Comparison of ENCODE assay signal across 23 cellular contexts in genomic region chr6:39870950-39871349, GRCh38.
A peak's percentile ranks its signal among the peaks of the same experiment; 100 is the strongest.
DNase-seq lines count a peak whose midpoint lies in the region; ATAC-seq, FAIRE-seq and TF ChIP-seq lines count a peak whose summit lies in the region.
"Had no signal": no experiment of that assay in that cellular context is flagged by ENCODE, and none has a peak within 500 bp of the region (broad histone marks: within the 10 kb centered on the region; RNA-seq: fewer than 3 reads in every experiment).

No MANE protein-coding gene starts in this region.

- no peak overlapping the region for H3K27ac Mint-ChIP-seq in activated CD4-positive, alpha-beta T cell treated with anti-CD3 and anti-CD28 coated beads for 36 hours
- H3K27ac Mint-ChIP-seq in H9 = no peak overlapping the region
- H3K27ac Mint-ChIP-seq: dendritic cell treated with granulocyte-macrophage colony-stimulating factor and Interleukin-4, amounts not matched to agents 40 ng/mL and 50 ng/mL, for 4 days; IgD-negative memory B cell; mesothelial cell of epicardium; nephron; type B pancreatic cell had no signal

- no peak overlapping the region for H2BK5ac ChIP-seq in H9 (ENCODE audit: insufficient read length, low read length)

- no peak overlapping the region for H3K56ac ChIP-seq in H9 (ENCODE audit: insufficient read length, low read depth, low read length)

- in situ Hi-C loops in K562 (cut with MboI) = loop anchor here (10.0 kb wide), 1 partner anchor 506 kb away; no protein-coding TSS in a partner anchor

- peak; percentile 33 to 65; a peak in 3 of 4 replicates for TF ChIP-seq RAD21 in K562 (CRISPR knock-in tag; conservative IDR thresholded peaks at IDR 0.05 in 1 of 2, IDR thresholded peaks at IDR 0.05 in 1 of 2)

- H4K91ac ChIP-seq in H9 (ENCODE audit: insufficient read length, low read depth, low read length) = no peak overlapping the region

- no peak overlapping the region for H3K23ac ChIP-seq in H9 (ENCODE audit: insufficient read length, low read depth, low read length)

- no peak overlapping the region for H3K27ac ChIP-seq in H9 (ENCODE audit: insufficient read length, low read depth, low read length)
- H3K27ac ChIP-seq in K562 (ENCODE audit: extremely low read depth, low read depth, low read length) = no peak overlapping the region
- H3K27ac ChIP-seq in osteoblast (ENCODE audit: low read depth, low read length) = no peak overlapping the region
- H3K27ac ChIP-seq: A549, BLaER1, left lung had no signal

- no peak overlapping the region for H2BK15ac ChIP-seq in H9 (ENCODE audit: low read depth, low read length)

- no peak overlapping the region for H4K8ac ChIP-seq in H9 (replicated peaks; ENCODE audit: insufficient read length, low read depth, low read length)

- H3K27me3 ChIP-seq in H9 (ENCODE audit: insufficient read depth, low read length) (no peaks in the 10 kb centered on the region), K562 (ENCODE audit: control insufficient read depth in 2 of 2, insufficient read depth in 2 of 2, low read length in 2 of 2) (peaks cover 0 to 4% of the 10 kb centered on the region in 2 experiments; a peak in 2 of 5 replicates), osteoblast (ENCODE audit: insufficient read depth, low read length) (no peaks in the 10 kb centered on the region)
- H3K27me3 ChIP-seq: BLaER1, left lung had no signal

- no peak overlapping the region for H2AFZ ChIP-seq in H9 (ENCODE audit: low read length)
- H2AFZ ChIP-seq in K562 (ENCODE audit: low read depth, low read length) = no peak overlapping the region
- H2AFZ ChIP-seq in osteoblast (ENCODE audit: low read length) = no peak overlapping the region

- no peak overlapping the region for H3K9ac ChIP-seq in H9 (ENCODE audit: extremely low read depth, insufficient read length, low read length)
- H3K9ac ChIP-seq in K562 (ENCODE audit: insufficient read depth in 1 of 2, low read depth in 2 of 2, low read length in 2 of 2) = no peak overlapping the region
- H3K9ac ChIP-seq: BLaER1 had no signal

- H3K4me3 ChIP-seq in K562 (no peak overlapping the region), osteoblast (ENCODE audit: insufficient read depth, low read length) (no peak overlapping the region)
- H3K4me3 ChIP-seq: A549, BLaER1, left lung had no signal

- no peak overlapping the region for H2AK5ac ChIP-seq in H9 (ENCODE audit: insufficient read length, low read length)

- no peaks in the 10 kb centered on the region for H3K9me1 ChIP-seq in K562 (ENCODE audit: control insufficient read depth, insufficient read depth, low read length)

- H3K79me2 ChIP-seq in H9 (ENCODE audit: insufficient read depth, low read length) (no peaks in the 10 kb centered on the region), K562 (ENCODE audit: control insufficient read depth, insufficient read depth, low read length) (no peaks in the 10 kb centered on the region), osteoblast (ENCODE audit: insufficient read depth, low read length) (no peaks in the 10 kb centered on the region)

- CTCF ChIA-PET in activated CD4-positive, alpha-beta T cell treated with anti-CD3 and anti-CD28 coated beads for 36 hours (lab: Charles Lee) = interaction anchor here (0.7 kb wide), 1 partner anchor 80 kb away, joined by 3 read pairs; no protein-coding TSS in a partner anchor
- CTCF ChIA-PET in K562 (lab: Yijun Ruan, JAX; ENCODE audit: low intra/inter-chr PET ratio) = interaction anchor here (0.6 kb wide), 1 partner anchor 575 kb away, joined by 3 read pairs; no protein-coding TSS in a partner anchor

- H3T11ph ChIP-seq in H9 (ENCODE audit: low read length) = no peak overlapping the region

- H3K18ac ChIP-seq in H9 (ENCODE audit: insufficient read length, low read depth, low read length) = no peak overlapping the region

- FAIRE-seq in K562 (lab: Jason Lieb, UNC) = no peak
- FAIRE-seq: A549, endothelial cell of umbilical vein had no signal

- no peaks in the 10 kb centered on the region for H3K36me3 ChIP-seq in K562 (ENCODE audit: control insufficient read depth, insufficient read depth, low read length)
- peaks cover 70% of the 10 kb centered on the region for H3K36me3 ChIP-seq in osteoblast (ENCODE audit: insufficient read depth, low read length)
- H3K36me3 ChIP-seq: BLaER1 had no signal

- H4K20me1 ChIP-seq in H9 (ENCODE audit: control insufficient read depth, insufficient read depth, insufficient read length) (no peaks in the 10 kb centered on the region), K562 (replicated peaks; ENCODE audit: control insufficient read depth, insufficient read depth, low read length) (no peaks in the 10 kb centered on the region; the same call in 1 of the 2 replicates), osteoblast (ENCODE audit: insufficient read depth, low read length) (no peaks in the 10 kb centered on the region)
- H4K20me1 ChIP-seq: BLaER1 had no signal

- TF ChIP-seq EP300 in K562 (IDR thresholded peaks at IDR 0.05; ENCODE audit: low read length) = no peak

- no peak overlapping the region for H3K4ac ChIP-seq in H9 (ENCODE audit: low read depth, low read length)

- ATAC-seq in activated CD4-positive, alpha-beta T cell treated with anti-CD3 and anti-CD28 coated beads for 36 hours = no peak
- ATAC-seq in K562 (peak; percentile 61), HG03469 (IDR thresholded peaks at IDR 0.05; ENCODE audit: unreplicated experiment) (no peak)
- ATAC-seq: A549, left lung, sciatic nerve had no signal

- no peak overlapping the region for H2BK20ac ChIP-seq in H9 (ENCODE audit: low read depth, low read length, poor library complexity, severe bottlenecking)

- no peak overlapping the region for H3K4me2 ChIP-seq in H9 (ENCODE audit: insufficient read depth, insufficient read length, low read length)
- H3K4me2 ChIP-seq in K562 (ENCODE audit: insufficient read depth, low read length) = no peak overlapping the region
- H3K4me2 ChIP-seq in osteoblast (ENCODE audit: insufficient read depth, low read length) = no peak overlapping the region
- H3K4me2 ChIP-seq: A549, BLaER1 had no signal

- no peaks in the 10 kb centered on the region for H3K36me3 Mint-ChIP-seq in activated CD4-positive, alpha-beta T cell treated with anti-CD3 and anti-CD28 coated beads for 36 hours (ENCODE audit: low read depth)
- peaks cover 0 to 1% (median 0%) of the 10 kb centered on the region in 3 experiments; a peak in 3 of 7 replicates for H3K36me3 Mint-ChIP-seq in H9 (ENCODE audit: insufficient read depth in 1 of 3, low read depth in 3 of 3)
- H3K36me3 Mint-ChIP-seq: IgD-negative memory B cell had no signal

- no peak overlapping the region for H2BK120ac ChIP-seq in H9 (ENCODE audit: low read depth, low read length, poor library complexity, severe bottlenecking)

- H3K27me3 Mint-ChIP-seq in activated CD4-positive, alpha-beta T cell treated with anti-CD3 and anti-CD28 coated beads for 36 hours = no peaks in the 10 kb centered on the region
- peaks cover 2% of the 10 kb centered on the region for H3K27me3 Mint-ChIP-seq in H9 (ENCODE audit: low read depth)
- H3K27me3 Mint-ChIP-seq: type B pancreatic cell had no signal

- TF ChIP-seq POLR2A in K562 (conservative IDR thresholded peaks at IDR 0.05) = no peak

- intact Hi-C loops in activated CD4-positive, alpha-beta T cell treated with anti-CD3 and anti-CD28 coated beads for 36 hours (cut with DNase I, micrococcal nuclease) = no loop called here
- intact Hi-C loops in K562 (cut with micrococcal nuclease) = no loop called here

- TF ChIP-seq CTCF in H9 (conservative IDR thresholded peaks at IDR 0.05) = peak; percentile 29; the same call in 2 of the 3 replicates
- peak; percentile 41 to 50 (median 48) for TF ChIP-seq CTCF in K562 (IDR thresholded peaks at IDR 0.05 in 2 of 3, conservative IDR thresholded peaks at IDR 0.05 in 1 of 3; ENCODE audit: insufficient read depth in 2 of 3, low read depth in 1 of 3, low read length in 3 of 3)
- TF ChIP-seq CTCF in osteoblast (IDR thresholded peaks at IDR 0.05; ENCODE audit: extremely low read depth, low read depth, low read length) = peak; percentile 37

- no peak overlapping the region for H4K5ac ChIP-seq in H9 (ENCODE audit: insufficient read length, low read depth, low read length)

- POLR2A ChIA-PET in activated CD4-positive, alpha-beta T cell treated with anti-CD3 and anti-CD28 coated beads for 36 hours (lab: Charles Lee) = no interaction called here
- POLR2A ChIA-PET in K562 (lab: Yijun Ruan, JAX) = no interaction called here

- no peak overlapping the region for H3K4me3 Mint-ChIP-seq in activated CD4-positive, alpha-beta T cell treated with anti-CD3 and anti-CD28 coated beads for 36 hours
- H3K4me3 Mint-ChIP-seq in H9 = no peak overlapping the region
- H3K4me3 Mint-ChIP-seq: dendritic cell treated with granulocyte-macrophage colony-stimulating factor and Interleukin-4, amounts not matched to agents 40 ng/mL and 50 ng/mL, for 4 days; IgD-negative memory B cell; mesothelial cell of epicardium; nephron; type B pancreatic cell had no signal

- H3K4me1 ChIP-seq in H9 (ENCODE audit: insufficient read depth, low read length) (no peaks in the 10 kb centered on the region), K562 (replicated peaks in 1 of 2; ENCODE audit: control insufficient read depth in 2 of 2, insufficient read depth in 2 of 2, low read length in 2 of 2) (no peaks in the 10 kb centered on the region), osteoblast (ENCODE audit: insufficient read depth, low read length) (no peaks in the 10 kb centered on the region)
- H3K4me1 ChIP-seq: A549, BLaER1, left lung had no signal

- no peaks in the 10 kb centered on the region for H3K4me1 Mint-ChIP-seq in activated CD4-positive, alpha-beta T cell treated with anti-CD3 and anti-CD28 coated beads for 36 hours
- H3K4me1 Mint-ChIP-seq in H9 = peaks cover 11% of the 10 kb centered on the region in 2 experiments
- H3K4me1 Mint-ChIP-seq: IgD-negative memory B cell, mesothelial cell of epicardium, nephron had no signal

- H3K23me2 ChIP-seq in H9 (ENCODE audit: insufficient read length, low read depth, low read length, poor library complexity, severe bottlenecking) = no peaks in the 10 kb centered on the region

- no peaks in the 10 kb centered on the region for H3K9me3 ChIP-seq in H9 (ENCODE audit: control insufficient read depth, low read depth, low read length)
- H3K9me3 ChIP-seq in K562 (replicated peaks; ENCODE audit: control insufficient read depth, insufficient read depth, low read depth, low read length) = no peaks in the 10 kb centered on the region
- H3K9me3 ChIP-seq in osteoblast (ENCODE audit: low read depth, low read length) = no peaks in the 10 kb centered on the region
- H3K9me3 ChIP-seq: A549, BLaER1, left lung had no signal

- no peaks in the 10 kb centered on the region for H3K9me3 Mint-ChIP-seq in activated CD4-positive, alpha-beta T cell treated with anti-CD3 and anti-CD28 coated beads for 36 hours (ENCODE audit: low read depth)
- H3K9me3 Mint-ChIP-seq in H9 = no peaks in the 10 kb centered on the region
- H3K9me3 Mint-ChIP-seq: dendritic cell treated with granulocyte-macrophage colony-stimulating factor and Interleukin-4, amounts not matched to agents 40 ng/mL and 50 ng/mL, for 4 days; IgD-negative memory B cell; mesothelial cell of epicardium; nephron; type B pancreatic cell had no signal

- no peak overlapping the region for H3K14ac ChIP-seq in H9 (ENCODE audit: insufficient read depth, low read length)

- no peak overlapping the region for H2BK12ac ChIP-seq in H9 (ENCODE audit: insufficient read length, low read depth, low read length)

- no CpG with 5 or more reads among the region's 3 CpGs for WGBS in H9 (ENCODE audit: extremely low coverage, insufficient read length, low lambda C conversion rate)
- WGBS in K562 (ENCODE audit: insufficient coverage, low coverage, missing lambda C conversion rate) = 0% methylated on average over 3 of the region's 3 CpGs

- BruUV-seq in K562 (replicated peaks; lab: Mats Ljungman, UMichigan) = no TSS peak

- H3K79me1 ChIP-seq in H9 (ENCODE audit: insufficient read depth, low read depth, low read length, poor library complexity, severe bottlenecking) = no peaks in the 10 kb centered on the region

- DNase-seq in activated CD4-positive, alpha-beta T cell treated with anti-CD3 and anti-CD28 coated beads for 36 hours = peak; percentile 24
- DNase-seq in activated CD4-positive, alpha-beta T cell treated with anti-CD3 and anti-CD28 coated beads, Interleukin-2, amount 50 U/mL, for 48 hours = no peak
- DNase-seq in H9 = no peak
- peak in 2 of 4 experiments; percentile 23 for DNase-seq in K562 (ENCODE audit: extremely low read depth in 1 of 4, low spot score in 3 of 4)
- DNase-seq in osteoblast (ENCODE audit: insufficient read length, low spot score, missing footprints) = no peak
- DNase-seq in epidermal melanocyte (ENCODE audit: insufficient read length, low spot score) = no peak
- no peak for DNase-seq in middle frontal gyrus (ENCODE audit: extremely low spot score, low spot score)
- DNase-seq: activated T-cell treated with anti-CD3 and anti-CD28 coated beads, Interleukin-2, amount 50 U/mL, for 1 hour; foreskin melanocyte; hippocampal formation; left lung; NCI-H1694 treated with DMSO at 0.1 percent for 48 hours; Right ventricle myocardium superior had no signal
